In the genomic region with DNA sequence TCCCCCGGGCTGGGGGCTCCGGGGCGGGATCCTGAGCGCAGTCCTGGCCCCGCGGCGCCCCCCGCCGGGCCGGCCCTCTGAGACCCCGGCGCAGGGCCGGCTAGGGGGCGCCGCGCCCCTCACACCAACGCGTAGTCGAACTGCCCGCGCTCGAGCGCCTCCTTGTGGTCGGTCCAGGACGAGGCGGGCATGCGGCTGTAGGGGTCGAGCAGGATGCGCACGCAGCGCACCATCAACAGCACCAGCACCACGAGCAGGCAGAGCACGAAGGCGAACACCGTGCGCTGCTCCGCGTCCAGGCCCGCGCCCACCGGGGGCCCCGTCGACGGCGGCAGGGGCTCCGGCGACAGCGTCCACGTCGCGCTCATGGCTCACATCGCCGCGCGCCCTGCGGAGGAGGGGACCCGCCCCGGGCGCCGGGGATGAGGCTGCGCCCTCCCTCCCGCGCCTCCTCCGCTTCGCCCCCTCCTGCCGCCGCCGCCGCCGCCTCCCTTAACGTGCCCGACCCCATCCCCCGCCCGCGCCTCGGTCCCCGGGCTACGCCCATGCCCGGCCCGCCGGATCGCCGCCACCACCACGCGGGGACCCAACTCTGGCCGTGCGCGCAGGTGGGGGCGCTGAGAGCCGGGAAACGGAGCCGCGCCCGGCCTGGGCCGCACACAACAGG, we compare ENCODE assay signal across 8 cellular contexts. TPM values are rescaled to one million over a fixed set of nuclear protein-coding genes. Genes with fewer than 3 reads are reported as not detected.
DNase-seq lines count a peak whose midpoint lies in the region; ATAC-seq and TF ChIP-seq lines count a peak whose summit lies in the region.

No MANE protein-coding gene starts in this region.

- H3K9me3 Mint-ChIP-seq in CD4-positive, alpha-beta T cell = no peaks in the 10 kb centered on the region
- H3K9me3 Mint-ChIP-seq in nephron = no peaks in the 10 kb centered on the region

- DNase-seq in CD4-positive, alpha-beta T cell = peak; percentile 62 to 81 (median 69)
- DNase-seq in HT-29 (ENCODE audit: low spot score) (peak; percentile 68), erythroblast (lab: John Stamatoyannopoulos, UW) (peak; percentile 88 to 92)
- peak; percentile 96 for DNase-seq in activated CD8-positive, alpha-beta memory T cell treated with anti-CD3 and anti-CD28 coated beads, Interleukin-2, amount 50 U/mL, for 48 hours
- DNase-seq in stimulated activated naive CD8-positive, alpha-beta T cell treated with anti-CD3 and anti-CD28 coated beads, Interleukin-15, Interleukin-2, amounts not matched to agents 100 U/mL and 50 U/mL, for 24 hours = peak; percentile 90

- no peak overlapping the region for H3K27ac Mint-ChIP-seq in CD4-positive, alpha-beta T cell
- H3K27ac Mint-ChIP-seq in nephron = peak overlapping the region in 2 of 3 experiments; percentile 74 to 86

- H3K4me3 Mint-ChIP-seq in CD4-positive, alpha-beta T cell = peak overlapping the region; percentile 90
- H3K4me3 Mint-ChIP-seq in nephron = peak overlapping the region; percentile 87 to 93 (median 91)

- H3F3A ChIP-seq in OCI-LY1 (ENCODE audit: insufficient read depth, low read length) = no peaks in the 10 kb centered on the region

- POLR2A ChIA-PET in CD4-positive, alpha-beta T cell (lab: Charles Lee) = no interaction called here

- H3K4me1 Mint-ChIP-seq in CD4-positive, alpha-beta T cell (ENCODE audit: low read depth) = peaks cover 23% of the 10 kb centered on the region
- peaks cover 25% of the 10 kb centered on the region for H3K4me1 Mint-ChIP-seq in nephron

- no peak overlapping the region for H3K27ac ChIP-seq in CD4-positive, alpha-beta T cell (ENCODE audit: low read depth, low read length)
- H3K27ac ChIP-seq in OCI-LY1 (ENCODE audit: low read depth, low read length, poor library complexity, severe bottlenecking) = no peak overlapping the region

- peaks cover 17% of the 10 kb centered on the region for H3K36me3 ChIP-seq in OCI-LY1 (ENCODE audit: insufficient read depth, low read length)

- intact Hi-C loops in CD4-positive, alpha-beta T cell (cut with DNase I, micrococcal nuclease) = loop anchor here (1.0 to 10.0 kb wide), 5 partner anchors 72 to 1561 kb away; a partner anchor contains a TSS

- H3K9me2 ChIP-seq in OCI-LY1 (ENCODE audit: low read depth, low read length) = no peaks in the 10 kb centered on the region

- peaks cover 33% of the 10 kb centered on the region for H3K36me3 Mint-ChIP-seq in CD4-positive, alpha-beta T cell (ENCODE audit: low read depth)
- H3K36me3 Mint-ChIP-seq in nephron (ENCODE audit: low read depth) = peaks cover 5% of the 10 kb centered on the region

- ATAC-seq in CD4-positive, alpha-beta T cell (ENCODE audit: poor library complexity) = peak; percentile 19
- peak; percentile 17 for ATAC-seq in stimulated activated naive CD8-positive, alpha-beta T cell treated with anti-CD3 and anti-CD28 coated beads, Interleukin-15, Interleukin-2, amounts not matched to agents 100 U/mL and 50 U/mL, for 24 hours
- ATAC-seq in HG03175 (IDR thresholded peaks at IDR 0.05; ENCODE audit: unreplicated experiment) = no peak

- H3K4me2 ChIP-seq in OCI-LY1 (ENCODE audit: low read length) = peak overlapping the region; percentile 77

- H3K9ac ChIP-seq in OCI-LY1 (ENCODE audit: low read length) = peak overlapping the region; percentile 43; the same call in 1 of the 2 replicates

- H3K79me2 ChIP-seq in OCI-LY1 (ENCODE audit: insufficient read depth, low read length) = no peaks in the 10 kb centered on the region

- no peaks in the 10 kb centered on the region for H4K20me1 ChIP-seq in OCI-LY1 (ENCODE audit: insufficient read depth, low read length)

- no peak overlapping the region for H2AFZ ChIP-seq in OCI-LY1 (ENCODE audit: low read length)

- H3K4me3 ChIP-seq in OCI-LY1 (ENCODE audit: low read depth, low read length, poor library complexity, severe bottlenecking) = peak overlapping the region; percentile 58

- peaks cover 20% of the 10 kb centered on the region for H3K4me1 ChIP-seq in OCI-LY1 (ENCODE audit: insufficient read depth, low read length, severe bottlenecking)

- no peak for TF ChIP-seq POLR2A in erythroblast (IDR thresholded peaks at IDR 0.05; ENCODE audit: low read length)

- TF ChIP-seq CTCF in CD4-positive, alpha-beta T cell (IDR thresholded peaks at IDR 0.05) = peak; percentile 71
- peak; percentile 87 for TF ChIP-seq CTCF in OCI-LY1 (IDR thresholded peaks at IDR 0.05; ENCODE audit: low read length)
- peak; percentile 95 to 99 (median 96) for TF ChIP-seq CTCF in nephron (IDR thresholded peaks at IDR 0.05; ENCODE audit: unreplicated experiment in 3 of 3)

- no peaks in the 10 kb centered on the region for H3K9me3 ChIP-seq in CD4-positive, alpha-beta T cell (ENCODE audit: control insufficient read depth, low read length)
- no peaks in the 10 kb centered on the region for H3K9me3 ChIP-seq in OCI-LY1 (ENCODE audit: low read length)

- H3K27me3 ChIP-seq in CD4-positive, alpha-beta T cell (ENCODE audit: control insufficient read depth, insufficient read depth, low read length) = no peaks in the 10 kb centered on the region
- H3K27me3 ChIP-seq in OCI-LY1 (ENCODE audit: insufficient read depth, low read length) = no peaks in the 10 kb centered on the region; the same call in 1 of the 2 replicates

- no peaks in the 10 kb centered on the region for H3K27me3 Mint-ChIP-seq in CD4-positive, alpha-beta T cell
- peaks cover 4% of the 10 kb centered on the region for H3K27me3 Mint-ChIP-seq in nephron (ENCODE audit: low read depth)

- CTCF ChIA-PET in CD4-positive, alpha-beta T cell (lab: Charles Lee) = no interaction called here

RNA-seq across cellular contexts. Expression of a gene that starts 0.6 kb away (rescaled TPM):
- not detected for total RNA-seq in CD4-positive, alpha-beta T cell
- total RNA-seq in HT-29 (2014; rRNA removed; shearing (Covaris generic)) = 8.6 and 11.8 TPM in 2 replicates

RNA-seq across cellular contexts. Expression of a gene that starts 5.2 kb away (rescaled TPM):
- total RNA-seq in CD4-positive, alpha-beta T cell = 10 to 100 TPM in 1 of 2 experiments, 1 to 10 TPM in 1; 9.9 to 10.9 TPM
- total RNA-seq in HT-29 (2014; rRNA removed; shearing (Covaris generic)) = 17.1 and 18.0 TPM in 2 replicates

RNA-seq across cellular contexts. Expression of a gene that starts 10.7 kb away (rescaled TPM):
- total RNA-seq in CD4-positive, alpha-beta T cell = 1 to 10 TPM; 1.1 to 1.2 TPM
- not detected in 2 replicates for total RNA-seq in HT-29 (2014; rRNA removed; shearing (Covaris generic))

RNA-seq across cellular contexts. Expression of a gene that starts 18.2 kb away (rescaled TPM):
- 10 to 100 TPM; 83.9 to 85.0 TPM for total RNA-seq in CD4-positive, alpha-beta T cell
- total RNA-seq in HT-29 (2014; rRNA removed; shearing (Covaris generic)) = 55.5 and 71.6 TPM in 2 replicates

RNA-seq across cellular contexts. Expression of a gene that starts 21.6 kb away (rescaled TPM):
- 10 to 100 TPM; 81.7 to 82.3 TPM for total RNA-seq in CD4-positive, alpha-beta T cell
- total RNA-seq in HT-29 (2014; rRNA removed; shearing (Covaris generic)) = 28.8 and 30.8 TPM in 2 replicates
